In the genomic region with DNA sequence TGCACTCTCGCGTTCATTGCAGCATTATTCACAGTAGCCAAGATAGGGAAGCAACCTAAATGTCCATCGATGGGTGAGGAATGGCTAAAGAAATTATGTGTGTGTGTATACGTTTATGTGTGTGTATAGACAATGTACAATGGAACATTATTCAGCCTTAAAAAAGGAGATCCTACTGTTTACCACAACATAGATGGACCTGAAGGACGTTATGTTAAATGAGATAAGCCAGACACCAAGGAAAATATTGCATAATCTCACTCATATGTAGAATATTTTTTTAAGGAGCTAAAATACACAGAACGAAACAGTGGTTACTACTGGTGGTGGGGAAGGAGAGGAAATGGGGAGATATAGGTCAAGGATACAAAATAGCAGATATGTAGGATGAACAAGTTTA, we compare ENCODE assay signal across 10 cellular contexts. TPM values are rescaled to one million over a fixed set of nuclear protein-coding genes. Genes with fewer than 3 reads are reported as not detected.
A peak's percentile ranks its signal among the peaks of the same experiment; 100 is the strongest.
DNase-seq lines count a peak whose midpoint lies in the region; ATAC-seq and TF ChIP-seq lines count a peak whose summit lies in the region.
"Had no signal": no experiment of that assay in that cellular context is flagged by ENCODE, and none has a peak within 500 bp of the region (broad histone marks: within the 10 kb centered on the region; RNA-seq: fewer than 3 reads in every experiment).

No MANE protein-coding gene starts in this region.

- H3K9me3 ChIP-seq in BLaER1 treated with 17β-estradiol and CSF1 and Interleukin-3, amounts not matched to agents 10 nM and 100 nM (replicated peaks in 1 of 11): no peaks in the 10 kb centered on the region
- H3K9me3 ChIP-seq in mesenchymal stem cell (ENCODE audit: control insufficient read depth, low read length): no peaks in the 10 kb centered on the region
- H3K9me3 ChIP-seq: Caco-2 had no signal

- peaks cover 39 to 66% (median 62%) of the 10 kb centered on the region in 11 experiments; a peak in 21 of 22 replicates for H4K20me1 ChIP-seq in BLaER1 treated with 17β-estradiol and CSF1 and Interleukin-3, amounts not matched to agents 10 nM and 100 nM
- peaks cover 40% of the 10 kb centered on the region for H4K20me1 ChIP-seq in GM23338 (replicated peaks; ENCODE audit: insufficient read depth)

- no peak overlapping the region for H4K8ac ChIP-seq in mesenchymal stem cell (ENCODE audit: low read length)

- H3K27ac ChIP-seq in BLaER1 treated with 17β-estradiol and CSF1 and Interleukin-3, amounts not matched to agents 10 nM and 100 nM: no peak overlapping the region
- H3K27ac ChIP-seq in GM23338 (ENCODE audit: low read depth): no peak overlapping the region
- H3K27ac ChIP-seq in mesenchymal stem cell (ENCODE audit: low read length, poor library complexity, severe bottlenecking): no peak overlapping the region

- H3K27ac Mint-ChIP-seq in GM23338: no peak overlapping the region
- peak overlapping the region; percentile 99 for H3K27ac Mint-ChIP-seq in activated T-helper 1 cell treated with anti-CD3 and anti-CD28 coated beads, Interleukin-12 subunit alpha, Interleukin-12 subunit beta, Interleukin-2, Interleukin-4 antibody, amounts not matched to agents 30 ng/mL and 10 ng/mL and 1 ng/mL, durations not matched to agents 14 hours and 24 hours and 36 hours

- H3K4me1 ChIP-seq in BLaER1 treated with 17β-estradiol and CSF1 and Interleukin-3, amounts not matched to agents 10 nM and 100 nM: peaks cover 25 to 56% (median 39%) of the 10 kb centered on the region in 10 experiments
- peaks cover 14% of the 10 kb centered on the region for H3K4me1 ChIP-seq in GM23338 (ENCODE audit: insufficient read depth)
- H3K4me1 ChIP-seq in mesenchymal stem cell (ENCODE audit: control insufficient read depth, insufficient read depth, low read depth, low read length): no peaks in the 10 kb centered on the region

- H2BK15ac ChIP-seq in mesenchymal stem cell (ENCODE audit: low read depth, poor library complexity, severe bottlenecking): no peak overlapping the region

- no peaks in the 10 kb centered on the region for H3K27me3 ChIP-seq in BLaER1 treated with 17β-estradiol and CSF1 and Interleukin-3, amounts not matched to agents 10 nM and 100 nM
- no peaks in the 10 kb centered on the region for H3K27me3 ChIP-seq in GM23338 (ENCODE audit: insufficient read depth)
- no peaks in the 10 kb centered on the region for H3K27me3 ChIP-seq in mesenchymal stem cell (ENCODE audit: control insufficient read depth in 1 of 2, insufficient read depth in 1 of 2, low read length in 2 of 2)

- H4K91ac ChIP-seq in mesenchymal stem cell (ENCODE audit: low read length): no peak overlapping the region

- H3K4me3 Mint-ChIP-seq in GM23338: peak overlapping the region; percentile 99
- H3K4me3 Mint-ChIP-seq in activated T-helper 1 cell treated with anti-CD3 and anti-CD28 coated beads, Interleukin-12 subunit alpha, Interleukin-12 subunit beta, Interleukin-2, Interleukin-4 antibody, amounts not matched to agents 30 ng/mL and 10 ng/mL and 1 ng/mL, durations not matched to agents 14 hours and 24 hours and 36 hours: peak overlapping the region; percentile 99

- ATAC-seq in GM23338: no peak
- ATAC-seq in GM21367 (IDR thresholded peaks at IDR 0.05; ENCODE audit: unreplicated experiment): no peak
- no peak for ATAC-seq in esophagus mucosa

- H3K27me3 Mint-ChIP-seq in GM23338 (ENCODE audit: insufficient read depth, low read depth, poor library complexity): peaks cover 8% of the 10 kb centered on the region
- no peaks in the 10 kb centered on the region for H3K27me3 Mint-ChIP-seq in activated T-helper 1 cell treated with anti-CD3 and anti-CD28 coated beads, Interleukin-12 subunit alpha, Interleukin-12 subunit beta, Interleukin-2, Interleukin-4 antibody, amounts not matched to agents 30 ng/mL and 10 ng/mL and 1 ng/mL, durations not matched to agents 14 hours and 24 hours and 36 hours (ENCODE audit: insufficient read depth)

- peaks cover 0 to 41% (median 29%) of the 10 kb centered on the region in 11 experiments; a peak in 14 of 22 replicates for H3K36me3 ChIP-seq in BLaER1 treated with 17β-estradiol and CSF1 and Interleukin-3, amounts not matched to agents 10 nM and 100 nM
- no peaks in the 10 kb centered on the region for H3K36me3 ChIP-seq in GM23338 (ENCODE audit: insufficient read depth)
- no peaks in the 10 kb centered on the region for H3K36me3 ChIP-seq in mesenchymal stem cell (ENCODE audit: control insufficient read depth in 1 of 2, insufficient read depth in 2 of 2, low read depth in 1 of 2, low read length in 2 of 2)

- no peak overlapping the region for H2BK5ac ChIP-seq in mesenchymal stem cell (ENCODE audit: low read depth, low read length, poor library complexity, severe bottlenecking)

- no peak overlapping the region for H2AK5ac ChIP-seq in mesenchymal stem cell (ENCODE audit: low read length, severe bottlenecking)

- H3K4ac ChIP-seq in mesenchymal stem cell (ENCODE audit: low read depth in 1 of 2, low read length in 2 of 2): no peak overlapping the region

- no peak overlapping the region for H3K23ac ChIP-seq in mesenchymal stem cell (ENCODE audit: low read length in 2 of 2)

- H3F3A ChIP-seq in GM23338 (replicated peaks; ENCODE audit: low read depth): peaks cover 7% of the 10 kb centered on the region

- H3K9ac ChIP-seq in BLaER1 treated with 17β-estradiol and CSF1 and Interleukin-3, amounts not matched to agents 10 nM and 100 nM: peak overlapping the region in 2 of 11 experiments; percentile 95 to 97; a peak in 2 of 22 replicates
- no peak overlapping the region for H3K9ac ChIP-seq in mesenchymal stem cell (ENCODE audit: low read length)

- no peak overlapping the region for H2BK12ac ChIP-seq in mesenchymal stem cell (ENCODE audit: low read length in 2 of 2)

- H2BK120ac ChIP-seq in mesenchymal stem cell (ENCODE audit: low read depth, low read length): no peak overlapping the region

- no peaks in the 10 kb centered on the region for H3K9me2 ChIP-seq in GM23338 (ENCODE audit: insufficient read depth)

- peaks cover 19% of the 10 kb centered on the region for H3K36me3 Mint-ChIP-seq in GM23338 (ENCODE audit: low read depth)
- H3K36me3 Mint-ChIP-seq in activated T-helper 1 cell treated with anti-CD3 and anti-CD28 coated beads, Interleukin-12 subunit alpha, Interleukin-12 subunit beta, Interleukin-2, Interleukin-4 antibody, amounts not matched to agents 30 ng/mL and 10 ng/mL and 1 ng/mL, durations not matched to agents 14 hours and 24 hours and 36 hours (ENCODE audit: low read depth): peaks cover 52% of the 10 kb centered on the region

- peak overlapping the region in 5 of 10 experiments; percentile 90 to 97 (median 94); a peak in 8 of 20 replicates for H3K4me3 ChIP-seq in BLaER1 treated with 17β-estradiol and CSF1 and Interleukin-3, amounts not matched to agents 10 nM and 100 nM
- H3K4me3 ChIP-seq in GM23338 (peak overlapping the region; percentile 77), mesenchymal stem cell (ENCODE audit: insufficient read depth in 1 of 2, low read depth in 1 of 2, low read length in 2 of 2) (peak overlapping the region in 1 of 2 experiments; percentile 87)

- peaks cover 67% of the 10 kb centered on the region for H3K79me2 ChIP-seq in GM23338 (replicated peaks; ENCODE audit: insufficient read depth)

- DNase-seq in GM23338 (ENCODE audit: low spot score): no peak
- DNase-seq in activated T-helper 1 cell treated with anti-CD3 and anti-CD28 coated beads, Interleukin-12 subunit alpha, Interleukin-12 subunit beta, Interleukin-2, Interleukin-4 antibody, amounts not matched to agents 30 ng/mL and 10 ng/mL and 1 ng/mL, durations not matched to agents 14 hours and 24 hours and 36 hours (ENCODE audit: low spot score): no peak
- DNase-seq in mesenchymal stem cell: no peak
- no peak for DNase-seq in DMS 273 treated with DMSO at 0.1 percent for 48 hours (lab: John Stamatoyannopoulos, UW)
- no peak for DNase-seq in SHP77 (lab: John Stamatoyannopoulos, UW)
- DNase-seq: Caco-2, NCI-H345 had no signal

- no peak for TF ChIP-seq CTCF in GM23338 (conservative IDR thresholded peaks at IDR 0.05; ENCODE audit: low read depth in 2 of 2)

- intact Hi-C loops in activated T-helper 1 cell treated with anti-CD3 and anti-CD28 coated beads, Interleukin-12 subunit alpha, Interleukin-12 subunit beta, Interleukin-2, Interleukin-4 antibody, amounts not matched to agents 30 ng/mL and 10 ng/mL and 1 ng/mL, durations not matched to agents 14 hours and 24 hours and 36 hours (cut with micrococcal nuclease): loop anchor here (5.0 kb wide), 1 partner anchor 976 kb away; a partner anchor contains a TSS

- H3K9me3 Mint-ChIP-seq in GM23338: 0 out of 3 replicates have a peak, but pooled peaks cover 3% of the 10 kb centered on the region
- no peaks in the 10 kb centered on the region for H3K9me3 Mint-ChIP-seq in activated T-helper 1 cell treated with anti-CD3 and anti-CD28 coated beads, Interleukin-12 subunit alpha, Interleukin-12 subunit beta, Interleukin-2, Interleukin-4 antibody, amounts not matched to agents 30 ng/mL and 10 ng/mL and 1 ng/mL, durations not matched to agents 14 hours and 24 hours and 36 hours

- peak overlapping the region; percentile 83 to 96 (median 89) for H3K4me2 ChIP-seq in BLaER1 treated with 17β-estradiol and CSF1 and Interleukin-3, amounts not matched to agents 10 nM and 100 nM
- H3K4me2 ChIP-seq in GM23338 (peak overlapping the region; percentile 84), mesenchymal stem cell (ENCODE audit: low read length, poor library complexity, severe bottlenecking) (peak overlapping the region; percentile 49)

- WGBS in mesenchymal stem cell: 96% methylated on average over 4 of the region's 6 CpGs

- no peak overlapping the region for H3K18ac ChIP-seq in mesenchymal stem cell (ENCODE audit: low read depth in 1 of 2, low read length in 2 of 2)

- peaks cover 48% of the 10 kb centered on the region for H3K4me1 Mint-ChIP-seq in GM23338
- H3K4me1 Mint-ChIP-seq in activated T-helper 1 cell treated with anti-CD3 and anti-CD28 coated beads, Interleukin-12 subunit alpha, Interleukin-12 subunit beta, Interleukin-2, Interleukin-4 antibody, amounts not matched to agents 30 ng/mL and 10 ng/mL and 1 ng/mL, durations not matched to agents 14 hours and 24 hours and 36 hours (ENCODE audit: low read depth): peaks cover 69% of the 10 kb centered on the region

- no peaks in the 10 kb centered on the region for H3K79me1 ChIP-seq in mesenchymal stem cell (replicated peaks; ENCODE audit: low read length, poor library complexity, severe bottlenecking)

- H3K14ac ChIP-seq in mesenchymal stem cell (ENCODE audit: low read length in 2 of 2): no peak overlapping the region

- H2AFZ ChIP-seq in GM23338 (no peak overlapping the region), mesenchymal stem cell (ENCODE audit: low read depth, low read length) (no peak overlapping the region)

TF ChIP-seq in GM23338, 12 proteins besides CTCF, POLR2A, EP300 and RAD21 (continues in another document):
- TF ChIP-seq NANOG (IDR thresholded peaks at IDR 0.05; ENCODE audit: borderline replicate concordance) (no peak), EZH2 (IDR thresholded peaks at IDR 0.05; ENCODE audit: low read depth, unreplicated experiment) (no peak)

RNA-seq across cellular contexts. Expression of a gene that starts 2.4 kb away (rescaled TPM):
- 99.1 and 120 TPM in 2 replicates for total RNA-seq in GM23338 (2014; rRNA removed; shearing (Covaris generic))
- 98.7 and 122 TPM in 2 replicates for polyA plus RNA-seq in GM23338 (2016; fragmentation: Nextera tagmentation; extraction: Ambion mirVana)
- 235 and 240 TPM in 2 replicates for total RNA-seq in activated T-helper 1 cell treated with anti-CD3 and anti-CD28 coated beads, Interleukin-12 subunit alpha, Interleukin-12 subunit beta, Interleukin-2, Interleukin-4 antibody, amounts not matched to agents 30 ng/mL and 10 ng/mL and 1 ng/mL, durations not matched to agents 14 hours and 24 hours and 36 hours
- polyA plus RNA-seq in mesenchymal stem cell (2013, experiment 1 of 2): 47.4 TPM
- polyA plus RNA-seq in mesenchymal stem cell (2013, experiment 2 of 2): 45.1 TPM
- 23.3 TPM for total RNA-seq in esophagus mucosa
